Comparison of ENCODE assay signal across 29 cellular contexts in genomic region chr15:92112711-92113110, GRCh38.
"Had no signal": no experiment of that assay in that cellular context is flagged by ENCODE, and none has a peak within 500 bp of the region (broad histone marks: within the 10 kb centered on the region; RNA-seq: fewer than 3 reads in every experiment).

No MANE protein-coding gene starts in this region.

- ATAC-seq: activated CD8-positive, alpha-beta T cell treated with anti-CD3 and anti-CD28 coated beads for 36 hours; activated naive CD4-positive, alpha-beta T cell treated with anti-CD3 and anti-CD28 coated beads, Interleukin-2, amount 50 U/mL, for 72 hours had no signal

- H3K4me2 ChIP-seq: KMS-11, PC-9, SK-N-SH had no signal

- H3K4me3 Mint-ChIP-seq: activated CD4-positive, alpha-beta T cell treated with anti-CD3 and anti-CD28 coated beads, Interleukin-2, amount 10 ng/mL, durations not matched to agents 24 days and 14 days; activated CD8-positive, alpha-beta T cell treated with anti-CD3 and anti-CD28 coated beads for 36 hours; activated naive CD4-positive, alpha-beta T cell treated with anti-CD3 and anti-CD28 coated beads for 36 hours; T-helper 1 cell treated with Interleukin-12 subunit alpha and Interleukin-12 subunit beta and Interleukin-4 antibody, amounts not matched to agents 30 μg/mL and 1 μg/mL, for 36 hours; T-helper 2 cell treated with Interferon-gamma antibody and Interleukin-4, amounts not matched to agents 5 μg/mL and 100 μg/mL, for 36 hours had no signal

- H3K27ac ChIP-seq: KMS-11, PC-9, SJCRH30 had no signal

- H3K4me1 Mint-ChIP-seq: activated CD4-positive, alpha-beta T cell treated with anti-CD3 and anti-CD28 coated beads, Interleukin-2, amount 10 ng/mL, durations not matched to agents 24 days and 14 days had no signal

- H3K4me3 ChIP-seq: PC-9, SJCRH30 had no signal

- DNase-seq: activated CD4-positive, alpha-beta T cell treated with anti-CD3 and anti-CD28 coated beads, Interleukin-2, amount 10 ng/mL, durations not matched to agents 24 days and 14 days; activated CD4-positive, alpha-beta T cell treated with anti-CD3 and anti-CD28 coated beads, Interleukin-2, amount 50 U/mL, for 4 hours; activated CD8-positive, alpha-beta T cell treated with anti-CD3 and anti-CD28 coated beads for 36 hours; activated gamma-delta T cell treated with Interleukin-2 at 50 U/mL for 16 hours; activated naive CD4-positive, alpha-beta T cell treated with anti-CD3 and anti-CD28 coated beads for 36 hours; activated T-cell treated with anti-CD3 and anti-CD28 coated beads, Interleukin-2, amount 50 U/mL, for 1 hour; MM.1S; MV-4-11; NCI-H1092; NCI-H1436 treated with DMSO at 0.1 percent for 48 hours; NCI-H1694 treated with DMSO at 0.1 percent for 48 hours; NCI-H2029; NCI-H345; NCI-H526; NCI-H748 treated with DMSO at 0.1 percent for 48 hours; NK-92 treated with Interleukin-12 subunit alpha and Interleukin-12 subunit beta, amount 100 ng/mL, for 24 hours; PC-9; SHP77; SJCRH30; SK-N-SH had no signal

- FAIRE-seq: bronchial epithelial cell, RCC 7860, TTC549 had no signal

- H3K27ac Mint-ChIP-seq: activated CD4-positive, alpha-beta T cell treated with anti-CD3 and anti-CD28 coated beads, Interleukin-2, amount 10 ng/mL, durations not matched to agents 24 days and 14 days; activated CD8-positive, alpha-beta T cell treated with anti-CD3 and anti-CD28 coated beads for 36 hours; activated naive CD4-positive, alpha-beta T cell treated with anti-CD3 and anti-CD28 coated beads for 36 hours; activated T-helper 2 cell treated with anti-CD3 and anti-CD28 coated beads, Interferon-gamma antibody, Interleukin-2, Interleukin-4, amounts not matched to agents 10 μg/mL and 5 μg/mL and 100 μg/mL, durations not matched to agents 14 hours and 24 hours and 36 hours; T-helper 1 cell treated with Interleukin-12 subunit alpha and Interleukin-12 subunit beta and Interleukin-4 antibody, amounts not matched to agents 30 μg/mL and 1 μg/mL, for 36 hours; T-helper 2 cell treated with Interferon-gamma antibody and Interleukin-4, amounts not matched to agents 5 μg/mL and 100 μg/mL, for 36 hours had no signal

- H2AFZ ChIP-seq: PC-9 had no signal

- H3K9me3 ChIP-seq: SJCRH30, SK-N-SH had no signal

- H3K36me3 ChIP-seq: SJCRH30 had no signal

- H3K27me3 ChIP-seq: SJCRH30 had no signal

- H3K27me3 Mint-ChIP-seq: activated CD4-positive, alpha-beta T cell treated with anti-CD3 and anti-CD28 coated beads, Interleukin-2, amount 10 ng/mL, durations not matched to agents 24 days and 14 days; activated CD8-positive, alpha-beta T cell treated with anti-CD3 and anti-CD28 coated beads for 36 hours; brain had no signal

- H3K9me3 Mint-ChIP-seq: activated CD4-positive, alpha-beta T cell treated with anti-CD3 and anti-CD28 coated beads, Interleukin-2, amount 10 ng/mL, durations not matched to agents 24 days and 14 days; activated CD8-positive, alpha-beta T cell treated with anti-CD3 and anti-CD28 coated beads for 36 hours; activated naive CD4-positive, alpha-beta T cell treated with anti-CD3 and anti-CD28 coated beads for 36 hours; activated naive CD4-positive, alpha-beta T cell treated with anti-CD3 and anti-CD28 coated beads, Interleukin-2, amount 50 U/mL, for 72 hours; activated T-helper 2 cell treated with anti-CD3 and anti-CD28 coated beads, Interferon-gamma antibody, Interleukin-2, Interleukin-4, amounts not matched to agents 10 μg/mL and 5 μg/mL and 100 μg/mL, durations not matched to agents 14 hours and 24 hours and 36 hours; brain; T-helper 1 cell treated with Interleukin-12 subunit alpha and Interleukin-12 subunit beta and Interleukin-4 antibody, amounts not matched to agents 30 μg/mL and 1 μg/mL, for 36 hours; T-helper 2 cell treated with Interferon-gamma antibody and Interleukin-4, amounts not matched to agents 5 μg/mL and 100 μg/mL, for 36 hours had no signal

- H3K9ac ChIP-seq: KMS-11, SK-N-SH had no signal

- H3K36me3 Mint-ChIP-seq: activated naive CD4-positive, alpha-beta T cell treated with anti-CD3 and anti-CD28 coated beads, Interleukin-2, amount 50 U/mL, for 72 hours; brain had no signal
